In the genomic region with DNA sequence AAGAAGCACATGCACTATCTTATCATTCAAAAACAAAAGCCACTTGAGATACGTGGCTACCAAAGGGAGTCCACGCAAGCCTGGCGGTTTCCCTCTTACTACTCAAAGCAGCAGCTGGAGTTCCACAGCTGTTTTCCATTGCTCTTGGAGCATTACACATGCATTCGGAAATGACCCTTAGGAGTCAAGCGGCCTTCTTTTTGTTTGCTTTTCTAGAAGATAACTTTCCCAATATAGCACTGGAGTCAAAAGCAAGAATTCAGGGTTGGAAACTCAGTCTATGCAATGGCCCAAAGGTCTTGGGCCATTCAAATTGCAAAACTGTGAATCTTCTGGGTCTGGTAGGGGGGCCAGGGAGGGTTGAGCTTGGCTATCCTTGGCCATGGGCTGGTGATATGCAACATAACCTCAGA, we compare ENCODE assay signal across 17 cellular contexts.
A peak's percentile ranks its signal among the peaks of the same experiment; 100 is the strongest.
DNase-seq lines count a peak whose midpoint lies in the region; ATAC-seq and TF ChIP-seq lines count a peak whose summit lies in the region.
"Had no signal": no experiment of that assay in that cellular context is flagged by ENCODE, and none has a peak within 500 bp of the region (broad histone marks: within the 10 kb centered on the region; RNA-seq: fewer than 3 reads in every experiment).

No MANE protein-coding gene starts in this region.

- H3K36me3 Mint-ChIP-seq in activated T-cell treated with anti-CD3 and anti-CD28 coated beads, Interleukin-2, amount 50 U/mL, for 72 hours (ENCODE audit: insufficient read depth in 2 of 2) = peaks cover 2 to 3% of the 10 kb centered on the region in 2 donors
- H3K36me3 Mint-ChIP-seq: CD8-positive, alpha-beta memory T cell; stimulated activated memory B cell treated with anti-CD40 and anti-IgM and Interleukin-4, amounts not matched to agents 10 μg/mL and 1 μg/mL and 100 μg/mL, for 72 hours had no signal

- H3K9me3 Mint-ChIP-seq in activated T-cell treated with anti-CD3 and anti-CD28 coated beads, Interleukin-2, amount 50 U/mL, for 72 hours = peaks cover 1 to 2% of the 10 kb centered on the region in 2 donors

- no peak overlapping the region for H3K14ac ChIP-seq in mesenchymal stem cell (ENCODE audit: low read length in 2 of 2)

- no peaks in the 10 kb centered on the region for H3K27me3 Mint-ChIP-seq in activated T-cell treated with anti-CD3 and anti-CD28 coated beads, Interleukin-2, amount 50 U/mL, for 72 hours (ENCODE audit: low read depth)
- H3K27me3 Mint-ChIP-seq: stimulated activated memory B cell treated with anti-CD40 and anti-IgM and Interleukin-4, amounts not matched to agents 10 μg/mL and 1 μg/mL and 100 μg/mL, for 72 hours had no signal

- H2BK120ac ChIP-seq in mesenchymal stem cell (ENCODE audit: low read depth, low read length) = no peak overlapping the region

- H4K91ac ChIP-seq in mesenchymal stem cell (ENCODE audit: low read length) = no peak overlapping the region

- no peak overlapping the region for H3K27ac Mint-ChIP-seq in activated T-cell treated with anti-CD3 and anti-CD28 coated beads, Interleukin-2, amount 50 U/mL, for 72 hours
- H3K27ac Mint-ChIP-seq: activated naive CD8-positive, alpha-beta T cell treated with anti-CD3 and anti-CD28 coated beads for 36 hours; CD8-positive, alpha-beta memory T cell; stimulated activated memory B cell treated with anti-CD40 and anti-IgM and Interleukin-4, amounts not matched to agents 10 μg/mL and 1 μg/mL and 100 μg/mL, for 72 hours had no signal

- DNase-seq in Right ventricle myocardium inferior (ENCODE audit: missing footprints) (peak; percentile 74), cardiac septum (ENCODE audit: low spot score) (no peak), foreskin fibroblast (peak; percentile 60 to 92), mesenchymal stem cell (peak; percentile 68), uterus (peak; percentile 22 to 36)
- DNase-seq in activated T-cell treated with anti-CD3 and anti-CD28 coated beads, Interleukin-2, amount 50 U/mL, for 72 hours = no peak
- DNase-seq: 8988T; activated CD4-positive, alpha-beta T cell treated with anti-CD3 and anti-CD28 coated beads, Interleukin-2, amount 50 U/mL, for 4 hours; activated naive CD8-positive, alpha-beta T cell treated with anti-CD3 and anti-CD28 coated beads for 36 hours; activated T-cell treated with anti-CD3 and anti-CD28 coated beads, Interleukin-2, amount 50 U/mL, for 1 hour; CD8-positive, alpha-beta memory T cell; head of caudate nucleus; stimulated activated CD4-positive, alpha-beta T cell treated with anti-CD3 and anti-CD28 coated beads, Interleukin-12 subunit alpha, Interleukin-12 subunit beta, amount 100 ng/mL, for 4 hours had no signal

- no peak overlapping the region for H3K23ac ChIP-seq in mesenchymal stem cell (ENCODE audit: low read length in 2 of 2)

- H3K9me3 ChIP-seq in mesenchymal stem cell (ENCODE audit: control insufficient read depth, low read length) (no peaks in the 10 kb centered on the region), uterus (no peaks in the 10 kb centered on the region)

- H3K4me3 Mint-ChIP-seq in activated T-cell treated with anti-CD3 and anti-CD28 coated beads, Interleukin-2, amount 50 U/mL, for 72 hours = no peak overlapping the region
- H3K4me3 Mint-ChIP-seq: activated naive CD8-positive, alpha-beta T cell treated with anti-CD3 and anti-CD28 coated beads for 36 hours; CD8-positive, alpha-beta memory T cell; stimulated activated memory B cell treated with anti-CD40 and anti-IgM and Interleukin-4, amounts not matched to agents 10 μg/mL and 1 μg/mL and 100 μg/mL, for 72 hours had no signal

- no peaks in the 10 kb centered on the region for H3K4me1 ChIP-seq in mesenchymal stem cell (ENCODE audit: control insufficient read depth, insufficient read depth, low read depth, low read length)
- H3K4me1 ChIP-seq in uterus = no peaks in the 10 kb centered on the region

- H2BK15ac ChIP-seq in mesenchymal stem cell (ENCODE audit: low read depth, poor library complexity, severe bottlenecking) = no peak overlapping the region

- no peak for TF ChIP-seq CTCF in foreskin fibroblast (IDR thresholded peaks at IDR 0.05; ENCODE audit: low read depth, low read length)
- TF ChIP-seq CTCF in uterus (IDR thresholded peaks at IDR 0.05) = no peak

- H4K8ac ChIP-seq in mesenchymal stem cell (ENCODE audit: low read length) = no peak overlapping the region

- intact Hi-C loops in Right ventricle myocardium inferior (cut with DNase I) (no loop called here), cardiac septum (cut with DNase I) (no loop called here), uterus (cut with DNase I; ENCODE audit: low total_unique reads) (no loop called here)

- no peak overlapping the region for H2BK5ac ChIP-seq in mesenchymal stem cell (ENCODE audit: low read depth, low read length, poor library complexity, severe bottlenecking)

- TF ChIP-seq POLR2A in uterus (IDR thresholded peaks at IDR 0.05) = no peak

- 55% methylated on average over 5 of the region's 5 CpGs for WGBS in mesenchymal stem cell

- H2BK12ac ChIP-seq in mesenchymal stem cell (ENCODE audit: low read length in 2 of 2) = no peak overlapping the region

- H3K4me2 ChIP-seq in mesenchymal stem cell (ENCODE audit: low read length, poor library complexity, severe bottlenecking) = no peak overlapping the region
- H3K4me2 ChIP-seq: KMS-11 had no signal

- H3K4ac ChIP-seq in mesenchymal stem cell (ENCODE audit: low read depth in 1 of 2, low read length in 2 of 2) = no peak overlapping the region

- no peak overlapping the region for H2AFZ ChIP-seq in mesenchymal stem cell (ENCODE audit: low read depth, low read length)

- H3K27me3 ChIP-seq in mesenchymal stem cell (ENCODE audit: control insufficient read depth in 1 of 2, insufficient read depth in 1 of 2, low read length in 2 of 2) (no peaks in the 10 kb centered on the region), uterus (no peaks in the 10 kb centered on the region)

- H3K9ac ChIP-seq in mesenchymal stem cell (ENCODE audit: low read length) = peak overlapping the region; percentile 68
- H3K9ac ChIP-seq: KMS-11 had no signal

- no peak overlapping the region for H3K4me3 ChIP-seq in foreskin fibroblast (ENCODE audit: low read depth in 1 of 2, low read length in 2 of 2)
- peak overlapping the region in 1 of 2 experiments; percentile 36 for H3K4me3 ChIP-seq in mesenchymal stem cell (ENCODE audit: insufficient read depth in 1 of 2, low read depth in 1 of 2, low read length in 2 of 2)
- no peak overlapping the region for H3K4me3 ChIP-seq in uterus

- no peaks in the 10 kb centered on the region for H3K79me1 ChIP-seq in mesenchymal stem cell (replicated peaks; ENCODE audit: low read length, poor library complexity, severe bottlenecking)

- no peaks in the 10 kb centered on the region for H3K36me3 ChIP-seq in mesenchymal stem cell (ENCODE audit: control insufficient read depth in 1 of 2, insufficient read depth in 2 of 2, low read depth in 1 of 2, low read length in 2 of 2)
- H3K36me3 ChIP-seq in uterus = no peaks in the 10 kb centered on the region

- H3K27ac ChIP-seq in mesenchymal stem cell (ENCODE audit: low read length, poor library complexity, severe bottlenecking) = no peak overlapping the region
- no peak overlapping the region for H3K27ac ChIP-seq in uterus
- H3K27ac ChIP-seq: KMS-11 had no signal

- no peak overlapping the region for H3K18ac ChIP-seq in mesenchymal stem cell (ENCODE audit: low read depth in 1 of 2, low read length in 2 of 2)

- H3K4me1 Mint-ChIP-seq in activated T-cell treated with anti-CD3 and anti-CD28 coated beads, Interleukin-2, amount 50 U/mL, for 72 hours (ENCODE audit: low read depth) = no peaks in the 10 kb centered on the region
- H3K4me1 Mint-ChIP-seq: activated naive CD8-positive, alpha-beta T cell treated with anti-CD3 and anti-CD28 coated beads for 36 hours; CD8-positive, alpha-beta memory T cell; stimulated activated memory B cell treated with anti-CD40 and anti-IgM and Interleukin-4, amounts not matched to agents 10 μg/mL and 1 μg/mL and 100 μg/mL, for 72 hours had no signal

- H2AK5ac ChIP-seq in mesenchymal stem cell (ENCODE audit: low read length, severe bottlenecking) = no peak overlapping the region

- ATAC-seq in Right ventricle myocardium inferior (peak; percentile 92), HG03097 (IDR thresholded peaks at IDR 0.05; ENCODE audit: low FRiP score, unreplicated experiment) (no peak), HG03159 (IDR thresholded peaks at IDR 0.05; ENCODE audit: unreplicated experiment) (no peak)
- no peak for ATAC-seq in activated T-cell treated with anti-CD3 and anti-CD28 coated beads, Interleukin-2, amount 50 U/mL, for 72 hours (replicated peaks in 1 of 2)
- ATAC-seq: stimulated activated memory B cell treated with anti-CD40 and anti-IgM and Interleukin-4, amounts not matched to agents 10 μg/mL and 1 μg/mL and 100 μg/mL, for 72 hours had no signal

Comparison
In these comparisons a context has a peak if more than half of its experiments do, and no peak if none do; other contexts are left out.
1. DNase-seq: peak in Right ventricle myocardium inferior (single experiment), foreskin fibroblast (2 of 2), mesenchymal stem cell (single experiment) and uterus (2 of 2); none in cardiac septum (single experiment) and activated T-cell treated with anti-CD3 and anti-CD28 coated beads, Interleukin-2, amount 50 U/mL, for 72 hours (0 of 2).